Comparison of ENCODE assay signal across 8 cellular contexts in genomic region chr22:31347251-31348008, GRCh38. TPM values are rescaled to one million over a fixed set of nuclear protein-coding genes. Genes with fewer than 3 reads are reported as not detected.
DNase-seq lines count a peak whose midpoint lies in the region; ATAC-seq and TF ChIP-seq lines count a peak whose summit lies in the region.

No MANE protein-coding gene starts in this region.

- peak overlapping the region; percentile 94 for H3K27ac ChIP-seq in SK-N-MC
- peak overlapping the region; percentile 81 to 85 for H3K27ac ChIP-seq in tibial artery

- peak overlapping the region; percentile 60 to 87 for H3K27ac Mint-ChIP-seq in activated naive CD4-positive, alpha-beta T cell treated with anti-CD3 and anti-CD28 coated beads, Interleukin-2, amount 50 U/mL, for 72 hours

- peaks cover 27 to 29% of the 10 kb centered on the region in 2 donors for H3K36me3 Mint-ChIP-seq in activated naive CD4-positive, alpha-beta T cell treated with anti-CD3 and anti-CD28 coated beads, Interleukin-2, amount 50 U/mL, for 72 hours

- peaks cover 0 to 12% of the 10 kb centered on the region in 2 donors for H3K27me3 ChIP-seq in tibial artery

- H3K9me3 ChIP-seq in SK-N-MC (ENCODE audit: low read depth, low read length): no peaks in the 10 kb centered on the region
- no peaks in the 10 kb centered on the region for H3K9me3 ChIP-seq in tibial artery

- H3K4me1 ChIP-seq in tibial artery: peaks cover 0 to 39% (median 34%) of the 10 kb centered on the region in 4 donors

- peaks cover 18% of the 10 kb centered on the region; the same call in 1 of the 2 replicates for H3K36me3 ChIP-seq in SK-N-MC (ENCODE audit: insufficient read depth, low read length)
- H3K36me3 ChIP-seq in tibial artery: peaks cover 0 to 8% (median 2%) of the 10 kb centered on the region in 3 donors

- peak overlapping the region; percentile 89 for H3K9ac ChIP-seq in SK-N-MC (ENCODE audit: insufficient read length)

- no peak for TF ChIP-seq CTCF in tibial artery (IDR thresholded peaks at IDR 0.05)

- DNase-seq in ELR (ENCODE audit: low read depth): peak; percentile 67
- DNase-seq in Kasumi-1 (lab: John Stamatoyannopoulos, UW): peak; percentile 66 to 73
- DNase-seq in SK-N-MC (ENCODE audit: low read depth, low spot score): no peak
- peak; percentile 64 to 69 for DNase-seq in activated naive CD4-positive, alpha-beta T cell treated with anti-CD3 and anti-CD28 coated beads, Interleukin-2, amount 50 U/mL, for 72 hours (ENCODE audit: low spot score in 2 of 2)
- DNase-seq in glomerular visceral epithelial cell (ENCODE audit: extremely low spot score): peak; percentile 56
- peak; percentile 35 for DNase-seq in occipital lobe (lab: John Stamatoyannopoulos, UW)
- peak in 1 of 2 donors; percentile 50 for DNase-seq in tibial artery

- no peaks in the 10 kb centered on the region for H3K9me3 Mint-ChIP-seq in activated naive CD4-positive, alpha-beta T cell treated with anti-CD3 and anti-CD28 coated beads, Interleukin-2, amount 50 U/mL, for 72 hours

- intact Hi-C loops in tibial artery (cut with DNase I; ENCODE audit: low total_unique reads): loop anchor here (5.0 to 10.0 kb wide), 2 partner anchors 50 to 53 kb away; partner anchors contain the start of genes DRG1 and PIK3IP1

- peak; percentile 23 to 30 for ATAC-seq in activated naive CD4-positive, alpha-beta T cell treated with anti-CD3 and anti-CD28 coated beads, Interleukin-2, amount 50 U/mL, for 72 hours
- ATAC-seq in HG03175 (IDR thresholded peaks at IDR 0.05; ENCODE audit: unreplicated experiment): no peak

- peak overlapping the region; percentile 81 for H3K4me3 ChIP-seq in SK-N-MC
- peak overlapping the region; percentile 75 to 87 for H3K4me3 ChIP-seq in tibial artery

RNA-seq across cellular contexts. Expression of gene PATZ1, which starts 1.3 kb away (rescaled TPM):
- 10 to 100 TPM; 23.5 to 32.3 TPM for total RNA-seq in activated naive CD4-positive, alpha-beta T cell treated with anti-CD3 and anti-CD28 coated beads, Interleukin-2, amount 50 U/mL, for 72 hours
- total RNA-seq in occipital lobe: 29.9 TPM

RNA-seq across cellular contexts. Expression of gene DRG1, which starts 52.0 kb away (rescaled TPM):
- 100 to 1,000 TPM; 100 to 103 TPM for total RNA-seq in activated naive CD4-positive, alpha-beta T cell treated with anti-CD3 and anti-CD28 coated beads, Interleukin-2, amount 50 U/mL, for 72 hours
- total RNA-seq in occipital lobe: 63.0 TPM

RNA-seq across cellular contexts. Expression of gene PIK3IP1, which starts 55.1 kb away (rescaled TPM):
- total RNA-seq in activated naive CD4-positive, alpha-beta T cell treated with anti-CD3 and anti-CD28 coated beads, Interleukin-2, amount 50 U/mL, for 72 hours: 10 to 100 TPM; 20.0 to 20.8 TPM
- 23.2 TPM for total RNA-seq in occipital lobe
